Comparison of ENCODE assay signal across 25 cellular contexts in genomic region chr16:5321925-5322324, GRCh38.
"Had no signal": no experiment of that assay in that cellular context is flagged by ENCODE, and none has a peak within 500 bp of the region (broad histone marks: within the 10 kb centered on the region; RNA-seq: fewer than 3 reads in every experiment).

No MANE protein-coding gene starts in this region.

- H3K36me3 ChIP-seq: adrenal gland, breast epithelium, esophagus muscularis mucosa, sigmoid colon, thoracic aorta had no signal

- H3K27ac ChIP-seq: adrenal gland, breast epithelium, esophagus muscularis mucosa, parathyroid adenoma, psoas muscle, sigmoid colon, thoracic aorta, VCaP had no signal

- H3K79me2 ChIP-seq: parathyroid adenoma had no signal

- H3K9ac ChIP-seq: parathyroid adenoma had no signal

- DNase-seq: activated CD4-positive, alpha-beta memory T cell treated with anti-CD3 and anti-CD28 coated beads for 36 hours; activated CD4-positive, alpha-beta T cell treated with anti-CD3 and anti-CD28 coated beads for 4 hours; activated CD8-positive, alpha-beta memory T cell treated with anti-CD3 and anti-CD28 coated beads, Interleukin-2, amount 50 U/mL, for 4 hours; activated effector memory CD4-positive, alpha-beta T cell treated with anti-CD3 and anti-CD28 coated beads, Interleukin-2, amount 50 U/mL, for 16 hours; activated naive CD4-positive, alpha-beta T cell treated with anti-CD3 and anti-CD28 coated beads for 36 hours; activated naive CD8-positive, alpha-beta T cell treated with anti-CD3 and anti-CD28 coated beads for 36 hours; activated T-cell treated with anti-CD3 and anti-CD28 coated beads, Interleukin-2, amount 50 U/mL, for 1 hour; adrenal gland; aorta; central memory CD4-positive, alpha-beta T cell; dermis blood vessel endothelial cell; effector CD4-positive, alpha-beta T cell; left cardiac atrium; naive thymus-derived CD8-positive, alpha-beta T cell; psoas muscle; sigmoid colon; small intestine; stimulated activated CD4-positive, alpha-beta T cell treated with anti-CD3 and anti-CD28 coated beads, Interleukin-4, amount 100 ng/mL, for 24 hours; T-helper 1 cell had no signal

- H3K4me3 ChIP-seq: adrenal gland, breast epithelium, esophagus muscularis mucosa, psoas muscle, sigmoid colon, thoracic aorta had no signal

- H3K4me1 ChIP-seq: adrenal gland, breast epithelium, esophagus muscularis mucosa, parathyroid adenoma, psoas muscle, sigmoid colon had no signal

- H3K27me3 ChIP-seq: adrenal gland, breast epithelium, esophagus muscularis mucosa, sigmoid colon had no signal

- ATAC-seq: naive thymus-derived CD8-positive, alpha-beta T cell; psoas muscle; stimulated activated effector memory CD8-positive, alpha-beta T cell treated with anti-CD3 and anti-CD28 coated beads, Interleukin-12 subunit alpha, Interleukin-12 subunit beta, amount 100 ng/mL, for 72 hours had no signal

- H2AFZ ChIP-seq: parathyroid adenoma had no signal

- H3K9me3 ChIP-seq: adrenal gland, sigmoid colon had no signal
